1 cellular context compared by ENCODE assay signal in the genomic region with DNA sequence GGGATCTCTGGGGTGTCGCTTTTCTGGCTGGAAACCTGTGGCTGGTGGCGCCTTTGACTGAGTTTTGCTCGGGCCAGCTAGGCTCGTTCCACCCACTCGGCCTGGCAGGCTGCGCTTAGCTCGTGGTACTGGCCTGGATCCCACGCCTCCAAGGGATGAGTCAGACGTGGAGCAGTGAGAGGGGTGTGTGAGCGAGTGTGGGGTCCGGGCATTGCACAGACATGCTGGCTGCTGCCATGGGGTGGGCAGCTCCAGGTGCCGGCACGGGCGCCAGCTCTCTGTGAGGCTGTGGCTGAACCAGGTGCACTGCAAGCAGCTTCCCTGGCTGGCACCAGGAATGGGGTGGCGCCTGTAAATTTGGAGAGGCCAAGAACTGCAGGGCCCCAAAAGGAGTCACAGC.
TF ChIP-seq lines count a peak whose summit lies in the region.

No MANE protein-coding gene starts in this region.

TF ChIP-seq in GM12878, 131 proteins besides CTCF, POLR2A, EP300 and RAD21 (continued from another document):
- TF ChIP-seq, protein P1, sequence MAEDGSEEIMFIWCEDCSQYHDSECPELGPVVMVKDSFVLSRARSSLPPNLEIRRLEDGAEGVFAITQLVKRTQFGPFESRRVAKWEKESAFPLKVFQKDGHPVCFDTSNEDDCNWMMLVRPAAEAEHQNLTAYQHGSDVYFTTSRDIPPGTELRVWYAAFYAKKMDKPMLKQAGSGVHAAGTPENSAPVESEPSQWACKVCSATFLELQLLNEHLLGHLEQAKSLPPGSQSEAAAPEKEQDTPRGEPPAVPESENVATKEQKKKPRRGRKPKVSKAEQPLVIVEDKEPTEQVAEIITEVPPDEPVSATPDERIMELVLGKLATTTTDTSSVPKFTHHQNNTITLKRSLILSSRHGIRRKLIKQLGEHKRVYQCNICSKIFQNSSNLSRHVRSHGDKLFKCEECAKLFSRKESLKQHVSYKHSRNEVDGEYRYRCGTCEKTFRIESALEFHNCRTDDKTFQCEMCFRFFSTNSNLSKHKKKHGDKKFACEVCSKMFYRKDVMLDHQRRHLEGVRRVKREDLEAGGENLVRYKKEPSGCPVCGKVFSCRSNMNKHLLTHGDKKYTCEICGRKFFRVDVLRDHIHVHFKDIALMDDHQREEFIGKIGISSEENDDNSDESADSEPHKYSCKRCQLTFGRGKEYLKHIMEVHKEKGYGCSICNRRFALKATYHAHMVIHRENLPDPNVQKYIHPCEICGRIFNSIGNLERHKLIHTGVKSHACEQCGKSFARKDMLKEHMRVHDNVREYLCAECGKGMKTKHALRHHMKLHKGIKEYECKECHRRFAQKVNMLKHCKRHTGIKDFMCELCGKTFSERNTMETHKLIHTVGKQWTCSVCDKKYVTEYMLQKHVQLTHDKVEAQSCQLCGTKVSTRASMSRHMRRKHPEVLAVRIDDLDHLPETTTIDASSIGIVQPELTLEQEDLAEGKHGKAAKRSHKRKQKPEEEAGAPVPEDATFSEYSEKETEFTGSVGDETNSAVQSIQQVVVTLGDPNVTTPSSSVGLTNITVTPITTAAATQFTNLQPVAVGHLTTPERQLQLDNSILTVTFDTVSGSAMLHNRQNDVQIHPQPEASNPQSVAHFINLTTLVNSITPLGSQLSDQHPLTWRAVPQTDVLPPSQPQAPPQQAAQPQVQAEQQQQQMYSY (CRISPR knock-in tag; IDR thresholded peaks at IDR 0.05) = no peak
- TF ChIP-seq SUZ12 (IDR thresholded peaks at IDR 0.05; ENCODE audit: unreplicated experiment) (no peak), FOS (IDR thresholded peaks at IDR 0.05; ENCODE audit: borderline replicate concordance, extremely low read depth, insufficient read length) (no peak), SREBF2 (IDR thresholded peaks at IDR 0.05; ENCODE audit: low read length) (no peak), ZNF384 (IDR thresholded peaks at IDR 0.05; ENCODE audit: borderline replicate concordance, low read depth, low read length) (no peak), MTA3 (IDR thresholded peaks at IDR 0.05; ENCODE audit: borderline replicate concordance, low read length) (no peak)
- TF ChIP-seq, protein P2, sequence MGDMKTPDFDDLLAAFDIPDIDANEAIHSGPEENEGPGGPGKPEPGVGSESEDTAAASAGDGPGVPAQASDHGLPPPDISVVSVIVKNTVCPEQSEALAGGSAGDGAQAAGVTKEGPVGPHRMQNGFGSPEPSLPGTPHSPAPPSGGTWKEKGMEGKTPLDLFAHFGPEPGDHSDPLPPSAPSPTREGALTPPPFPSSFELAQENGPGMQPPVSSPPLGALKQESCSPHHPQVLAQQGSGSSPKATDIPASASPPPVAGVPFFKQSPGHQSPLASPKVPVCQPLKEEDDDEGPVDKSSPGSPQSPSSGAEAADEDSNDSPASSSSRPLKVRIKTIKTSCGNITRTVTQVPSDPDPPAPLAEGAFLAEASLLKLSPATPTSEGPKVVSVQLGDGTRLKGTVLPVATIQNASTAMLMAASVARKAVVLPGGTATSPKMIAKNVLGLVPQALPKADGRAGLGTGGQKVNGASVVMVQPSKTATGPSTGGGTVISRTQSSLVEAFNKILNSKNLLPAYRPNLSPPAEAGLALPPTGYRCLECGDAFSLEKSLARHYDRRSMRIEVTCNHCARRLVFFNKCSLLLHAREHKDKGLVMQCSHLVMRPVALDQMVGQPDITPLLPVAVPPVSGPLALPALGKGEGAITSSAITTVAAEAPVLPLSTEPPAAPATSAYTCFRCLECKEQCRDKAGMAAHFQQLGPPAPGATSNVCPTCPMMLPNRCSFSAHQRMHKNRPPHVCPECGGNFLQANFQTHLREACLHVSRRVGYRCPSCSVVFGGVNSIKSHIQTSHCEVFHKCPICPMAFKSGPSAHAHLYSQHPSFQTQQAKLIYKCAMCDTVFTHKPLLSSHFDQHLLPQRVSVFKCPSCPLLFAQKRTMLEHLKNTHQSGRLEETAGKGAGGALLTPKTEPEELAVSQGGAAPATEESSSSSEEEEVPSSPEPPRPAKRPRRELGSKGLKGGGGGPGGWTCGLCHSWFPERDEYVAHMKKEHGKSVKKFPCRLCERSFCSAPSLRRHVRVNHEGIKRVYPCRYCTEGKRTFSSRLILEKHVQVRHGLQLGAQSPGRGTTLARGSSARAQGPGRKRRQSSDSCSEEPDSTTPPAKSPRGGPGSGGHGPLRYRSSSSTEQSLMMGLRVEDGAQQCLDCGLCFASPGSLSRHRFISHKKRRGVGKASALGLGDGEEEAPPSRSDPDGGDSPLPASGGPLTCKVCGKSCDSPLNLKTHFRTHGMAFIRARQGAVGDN (IDR thresholded peaks at IDR 0.05) = no peak
